Comparison of ENCODE assay signal across 1 cellular context in genomic region chr20:23013429-23013828, GRCh38.
TF ChIP-seq lines count a peak whose summit lies in the region.

No MANE protein-coding gene starts in this region.

TF ChIP-seq in K562, 482 proteins besides CTCF, POLR2A, EP300 and RAD21:
- TF ChIP-seq ZNF316 (IDR thresholded peaks at IDR 0.05) = peak; percentile 62
- TF ChIP-seq ELF1 (tag; IDR thresholded peaks at IDR 0.05) = no peak
- TF ChIP-seq GTF2A2 (tag; IDR thresholded peaks at IDR 0.05) = no peak
- peak; percentile 76 for TF ChIP-seq MAFG (tag; conservative IDR thresholded peaks at IDR 0.05)
- TF ChIP-seq NFE2 (IDR thresholded peaks at IDR 0.05; ENCODE audit: low read depth) = 0 out of 2 replicates have a peak, but pooled peaks have one; percentile 22
- peak; percentile 18; the same call in 1 of the 2 replicates for TF ChIP-seq NFE2L1 (tag; IDR thresholded peaks at IDR 0.05; ENCODE audit: borderline replicate concordance, low read depth)
- peak; percentile 38; the same call in 1 of the 2 replicates for TF ChIP-seq C11orf30 (IDR thresholded peaks at IDR 0.05; ENCODE audit: low read depth)
- peak; percentile 54 for TF ChIP-seq MAFF (IDR thresholded peaks at IDR 0.05; ENCODE audit: low read length)
- 0 out of 2 replicates have a peak, but pooled peaks have one; percentile 42 for TF ChIP-seq MAFK (IDR thresholded peaks at IDR 0.05; ENCODE audit: low read length)
